In genomic region chr20:41172296-41173140, GRCh38 we compare ENCODE assay signal across 8 cellular contexts. TPM values are rescaled to one million over a fixed set of nuclear protein-coding genes. Genes with fewer than 3 reads are reported as not detected.
DNase-seq lines count a peak whose midpoint lies in the region; ATAC-seq and TF ChIP-seq lines count a peak whose summit lies in the region.

No MANE protein-coding gene starts in this region.

- H3K9me3 ChIP-seq in RWPE2 (ENCODE audit: severe bottlenecking): no peaks in the 10 kb centered on the region
- no peaks in the 10 kb centered on the region for H3K9me3 ChIP-seq in right lobe of liver
- no peaks in the 10 kb centered on the region for H3K9me3 ChIP-seq in effector memory CD4-positive, alpha-beta T cell (ENCODE audit: control insufficient read depth, low read length)
- H3K9me3 ChIP-seq in A673 (ENCODE audit: low read depth, low read length, poor library complexity, severe bottlenecking): no peaks in the 10 kb centered on the region

- H3K27ac ChIP-seq in RWPE2 (ENCODE audit: poor library complexity, severe bottlenecking) (peak overlapping the region; percentile 22), right lobe of liver (peak overlapping the region in 1 of 3 donors; percentile 21), temporal lobe (ENCODE audit: low read depth, low read length) (peak overlapping the region; percentile 94), A673 (ENCODE audit: low read depth, low read length, poor library complexity, severe bottlenecking) (no peak overlapping the region)
- no peak overlapping the region for H3K27ac ChIP-seq in effector memory CD4-positive, alpha-beta T cell (ENCODE audit: insufficient read depth, low read length, poor library complexity, severe bottlenecking)

- no peak overlapping the region for H3K4me3 Mint-ChIP-seq in brain

- no peak for ATAC-seq in RWPE2 (ENCODE audit: low read depth)
- ATAC-seq in right lobe of liver: peak in 3 of 4 donors; percentile 2 to 14 (median 3)

- intact Hi-C loops in right lobe of liver (cut with DNase I) (loop anchor here (5.0 to 10.0 kb wide), 2 partner anchors 52 to 165 kb away; no protein-coding TSS in a partner anchor), A673 (cut with micrococcal nuclease; ENCODE audit: unreplicated experiment) (loop anchor here (1.0 kb wide), 2 partner anchors 60 to 168 kb away; partner anchors contain the start of gene LPIN3)

- no peaks in the 10 kb centered on the region for H3K9me3 Mint-ChIP-seq in brain

- H3K4me1 Mint-ChIP-seq in brain: peaks cover 17% of the 10 kb centered on the region

- DNase-seq in RWPE2 (ENCODE audit: low spot score) (peak; percentile 80), right lobe of liver (peak in 1 of 3 donors; percentile 43), NOMO-1 (lab: John Stamatoyannopoulos, UW; ENCODE audit: unreplicated experiment in 2 of 2) (no peak), NCI-H1436 (lab: John Stamatoyannopoulos, UW) (no peak), A673 (ENCODE audit: low spot score) (no peak)
- DNase-seq in effector memory CD4-positive, alpha-beta T cell: no peak

- H3K4me1 ChIP-seq in RWPE2 (ENCODE audit: insufficient read depth, poor library complexity, severe bottlenecking) (peaks cover 7% of the 10 kb centered on the region), right lobe of liver (no peaks in the 10 kb centered on the region), A673 (ENCODE audit: insufficient read depth, low read length, poor library complexity, severe bottlenecking) (no peaks in the 10 kb centered on the region)
- H3K4me1 ChIP-seq in effector memory CD4-positive, alpha-beta T cell (ENCODE audit: control insufficient read depth, insufficient read depth, low read length, poor library complexity, severe bottlenecking): no peaks in the 10 kb centered on the region

- no peak for TF ChIP-seq CTCF in RWPE2 (IDR thresholded peaks at IDR 0.05; ENCODE audit: poor library complexity, severe bottlenecking)
- TF ChIP-seq CTCF in brain (conservative IDR thresholded peaks at IDR 0.05): no peak
- TF ChIP-seq CTCF in right lobe of liver (IDR thresholded peaks at IDR 0.05): no peak
- TF ChIP-seq CTCF in A673 (conservative IDR thresholded peaks at IDR 0.05; ENCODE audit: low read depth, low read length): no peak

- no TSS peak for BruUV-seq in A673 (replicated peaks; lab: Mats Ljungman, UMichigan)

- H3K27me3 Mint-ChIP-seq in brain: no peaks in the 10 kb centered on the region

- peaks cover 73% of the 10 kb centered on the region for H3K36me3 Mint-ChIP-seq in brain

- H3K4me3 ChIP-seq in RWPE2 (ENCODE audit: severe bottlenecking) (no peak overlapping the region), right lobe of liver (no peak overlapping the region), A673 (ENCODE audit: low read depth, low read length, poor library complexity, severe bottlenecking) (no peak overlapping the region)
- no peak overlapping the region for H3K4me3 ChIP-seq in effector memory CD4-positive, alpha-beta T cell (ENCODE audit: insufficient read depth, low read depth, low read length, poor library complexity, severe bottlenecking)

- peaks cover 94% of the 10 kb centered on the region for H3K36me3 ChIP-seq in RWPE2 (ENCODE audit: low read depth)
- H3K36me3 ChIP-seq in right lobe of liver: peaks cover 0 to 10% (median 3%) of the 10 kb centered on the region in 4 donors
- peaks cover 88% of the 10 kb centered on the region for H3K36me3 ChIP-seq in effector memory CD4-positive, alpha-beta T cell (ENCODE audit: control insufficient read depth, insufficient read depth, low read length)
- peaks cover 72% of the 10 kb centered on the region for H3K36me3 ChIP-seq in A673 (ENCODE audit: insufficient read depth, low read length, poor library complexity, severe bottlenecking)

- H3K27me3 ChIP-seq in RWPE2 (ENCODE audit: insufficient read depth, poor library complexity, severe bottlenecking): no peaks in the 10 kb centered on the region
- no peaks in the 10 kb centered on the region for H3K27me3 ChIP-seq in right lobe of liver
- no peaks in the 10 kb centered on the region for H3K27me3 ChIP-seq in effector memory CD4-positive, alpha-beta T cell (replicated peaks; ENCODE audit: control insufficient read depth, insufficient read depth, low read length, poor library complexity, severe bottlenecking)
- no peaks in the 10 kb centered on the region for H3K27me3 ChIP-seq in A673 (replicated peaks; ENCODE audit: insufficient read depth, low read depth, low read length, poor library complexity)

- POLR2A ChIA-PET in A673 (lab: Charles Lee; ENCODE audit: low non-redundant PET): no interaction called here

- CTCF ChIA-PET in A673 (lab: Charles Lee): interaction anchor here (0.5 to 1.0 kb wide), 10 partner anchors 9 to 182 kb away, joined by 3 to 15 read pairs (median 4); partner anchors contain the start of gene LPIN3

- 28% methylated on average over 2 of the region's 18 CpGs for WGBS in right lobe of liver (ENCODE audit: insufficient coverage, low coverage, low lambda C conversion rate, missing lambda C conversion rate)

- peak overlapping the region in 4 of 5 experiments; percentile 75 to 94 (median 86) for H3K27ac Mint-ChIP-seq in brain

- no peak for TF ChIP-seq POLR2A in right lobe of liver (IDR thresholded peaks at IDR 0.05)

RNA-seq across cellular contexts. Expression of gene PLCG1, which starts 35.2 kb away (rescaled TPM):
- 75.9 TPM for polyA plus RNA-seq in brain (ENCODE audit: insufficient read depth, low read depth, low replicate concordance)
- total RNA-seq in right lobe of liver: 10 to 100 TPM in 5 of 6 experiments, 1 to 10 TPM in 1; 9.5 to 22.6 (median 16.6) TPM
- total RNA-seq in temporal lobe: 82.1 TPM
- 146 and 174 TPM in 2 replicates for total RNA-seq in A673 (2021)

Comparison
In these comparisons a context has a peak if more than half of its experiments do, and no peak if none do; other contexts are left out.
1. H3K27ac ChIP-seq: peak in RWPE2 (single experiment) and temporal lobe (single experiment); none in effector memory CD4-positive, alpha-beta T cell (single experiment) and A673 (single experiment).